1 cellular context compared by ENCODE assay signal in the genomic region with DNA sequence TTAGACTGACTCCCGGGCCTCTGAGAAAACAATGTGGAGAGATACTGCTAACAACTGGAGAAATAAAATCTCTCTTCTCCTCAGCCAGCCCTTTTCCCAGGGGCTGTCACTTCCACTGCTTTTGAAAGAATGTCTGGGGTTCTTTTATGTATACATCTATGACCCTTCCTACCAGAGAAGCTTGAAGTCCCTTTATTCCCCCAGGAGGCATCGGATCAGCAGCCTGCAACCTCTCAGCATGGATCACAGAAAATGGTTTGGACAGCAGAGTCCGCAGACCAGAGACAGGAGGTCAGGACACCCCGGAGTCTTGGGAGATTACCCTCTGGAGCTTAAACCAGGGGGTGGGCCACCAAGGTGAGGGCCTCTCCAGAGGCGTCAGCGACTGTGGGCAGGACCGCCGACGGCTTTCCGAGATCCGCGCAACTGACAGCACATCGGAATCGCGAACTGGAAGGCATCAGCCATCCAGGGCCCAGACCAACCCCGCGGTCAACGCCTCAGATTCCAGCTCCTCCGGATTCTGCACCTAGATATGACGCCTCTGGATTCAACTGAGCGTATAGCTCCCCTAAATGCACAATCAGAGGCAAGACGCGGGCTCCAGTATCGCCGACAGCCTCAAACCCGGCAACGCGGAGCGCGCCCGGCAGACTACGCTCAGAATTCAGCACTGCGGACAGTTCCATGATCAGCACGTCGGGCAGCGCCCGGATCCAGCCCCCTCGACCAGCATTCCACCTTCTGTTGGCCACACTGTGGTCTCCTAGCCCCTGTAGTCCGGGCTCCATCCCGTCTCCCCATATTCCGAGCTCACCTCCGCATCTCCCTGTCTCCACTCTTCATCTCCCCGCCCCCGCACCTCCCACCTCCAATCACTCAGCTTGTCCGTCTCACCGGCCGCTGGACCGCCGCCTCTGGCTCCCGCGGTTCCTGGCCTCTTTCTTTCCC.
TF ChIP-seq lines count a peak whose summit lies in the region.

No MANE protein-coding gene starts in this region.

TF ChIP-seq in K562, 482 proteins besides CTCF, POLR2A, EP300 and RAD21 (continued from another document):
- TF ChIP-seq ZNF668 (CRISPR knock-in tag; IDR thresholded peaks at IDR 0.05) (0 out of 2 replicates have a peak, but pooled peaks have one; percentile 39), ETV1 (tag; conservative IDR thresholded peaks at IDR 0.05; ENCODE audit: low read depth) (peak; percentile 59; the same call in 1 of the 2 replicates), WHSC1 (IDR thresholded peaks at IDR 0.05; ENCODE audit: low read length) (no peak), ZNF175 (CRISPR knock-in tag; IDR thresholded peaks at IDR 0.05; ENCODE audit: low read depth) (peak; percentile 75), RB1 (IDR thresholded peaks at IDR 0.05; ENCODE audit: low read depth) (0 out of 2 replicates have a peak, but pooled peaks have one; percentile 26), ZNF551 (CRISPR knock-in tag; IDR thresholded peaks at IDR 0.05) (no peak), RBBP5 (IDR thresholded peaks at IDR 0.05; ENCODE audit: borderline replicate concordance, insufficient read depth, low read length, poor library complexity, severe bottlenecking) (no peak), ZKSCAN3 (CRISPR knock-in tag; IDR thresholded peaks at IDR 0.05) (no peak), ZNF23 (CRISPR knock-in tag; IDR thresholded peaks at IDR 0.05) (no peak), ZNF12 (CRISPR knock-in tag; IDR thresholded peaks at IDR 0.05) (peak; percentile 94), MAZ (CRISPR knock-in tag; conservative IDR thresholded peaks at IDR 0.05 in 1 of 2, IDR thresholded peaks at IDR 0.05 in 1 of 2) (peak; percentile 52 to 99)
- TF ChIP-seq, protein P1, sequence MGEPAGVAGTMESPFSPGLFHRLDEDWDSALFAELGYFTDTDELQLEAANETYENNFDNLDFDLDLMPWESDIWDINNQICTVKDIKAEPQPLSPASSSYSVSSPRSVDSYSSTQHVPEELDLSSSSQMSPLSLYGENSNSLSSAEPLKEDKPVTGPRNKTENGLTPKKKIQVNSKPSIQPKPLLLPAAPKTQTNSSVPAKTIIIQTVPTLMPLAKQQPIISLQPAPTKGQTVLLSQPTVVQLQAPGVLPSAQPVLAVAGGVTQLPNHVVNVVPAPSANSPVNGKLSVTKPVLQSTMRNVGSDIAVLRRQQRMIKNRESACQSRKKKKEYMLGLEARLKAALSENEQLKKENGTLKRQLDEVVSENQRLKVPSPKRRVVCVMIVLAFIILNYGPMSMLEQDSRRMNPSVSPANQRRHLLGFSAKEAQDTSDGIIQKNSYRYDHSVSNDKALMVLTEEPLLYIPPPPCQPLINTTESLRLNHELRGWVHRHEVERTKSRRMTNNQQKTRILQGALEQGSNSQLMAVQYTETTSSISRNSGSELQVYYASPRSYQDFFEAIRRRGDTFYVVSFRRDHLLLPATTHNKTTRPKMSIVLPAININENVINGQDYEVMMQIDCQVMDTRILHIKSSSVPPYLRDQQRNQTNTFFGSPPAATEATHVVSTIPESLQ (CRISPR knock-in tag; IDR thresholded peaks at IDR 0.05): peak; percentile 100
- TF ChIP-seq, protein P2, sequence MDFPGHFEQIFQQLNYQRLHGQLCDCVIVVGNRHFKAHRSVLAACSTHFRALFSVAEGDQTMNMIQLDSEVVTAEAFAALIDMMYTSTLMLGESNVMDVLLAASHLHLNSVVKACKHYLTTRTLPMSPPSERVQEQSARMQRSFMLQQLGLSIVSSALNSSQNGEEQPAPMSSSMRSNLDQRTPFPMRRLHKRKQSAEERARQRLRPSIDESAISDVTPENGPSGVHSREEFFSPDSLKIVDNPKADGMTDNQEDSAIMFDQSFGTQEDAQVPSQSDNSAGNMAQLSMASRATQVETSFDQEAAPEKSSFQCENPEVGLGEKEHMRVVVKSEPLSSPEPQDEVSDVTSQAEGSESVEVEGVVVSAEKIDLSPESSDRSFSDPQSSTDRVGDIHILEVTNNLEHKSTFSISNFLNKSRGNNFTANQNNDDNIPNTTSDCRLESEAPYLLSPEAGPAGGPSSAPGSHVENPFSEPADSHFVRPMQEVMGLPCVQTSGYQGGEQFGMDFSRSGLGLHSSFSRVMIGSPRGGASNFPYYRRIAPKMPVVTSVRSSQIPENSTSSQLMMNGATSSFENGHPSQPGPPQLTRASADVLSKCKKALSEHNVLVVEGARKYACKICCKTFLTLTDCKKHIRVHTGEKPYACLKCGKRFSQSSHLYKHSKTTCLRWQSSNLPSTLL (IDR thresholded peaks at IDR 0.05): no peak
- TF ChIP-seq, protein P3, sequence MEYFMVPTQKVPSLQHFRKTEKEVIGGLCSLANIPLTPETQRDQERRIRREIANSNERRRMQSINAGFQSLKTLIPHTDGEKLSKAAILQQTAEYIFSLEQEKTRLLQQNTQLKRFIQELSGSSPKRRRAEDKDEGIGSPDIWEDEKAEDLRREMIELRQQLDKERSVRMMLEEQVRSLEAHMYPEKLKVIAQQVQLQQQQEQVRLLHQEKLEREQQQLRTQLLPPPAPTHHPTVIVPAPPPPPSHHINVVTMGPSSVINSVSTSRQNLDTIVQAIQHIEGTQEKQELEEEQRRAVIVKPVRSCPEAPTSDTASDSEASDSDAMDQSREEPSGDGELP (CRISPR knock-in tag; IDR thresholded peaks at IDR 0.05; ENCODE audit: borderline replicate concordance): peak; percentile 91
